Comparison of ENCODE assay signal across 9 cellular contexts in genomic region chr16:54947616-54948015, GRCh38. TPM values are rescaled to one million over a fixed set of nuclear protein-coding genes. Genes with fewer than 3 reads are reported as not detected.
"Had no signal": no experiment of that assay in that cellular context is flagged by ENCODE, and none has a peak within 500 bp of the region (broad histone marks: within the 10 kb centered on the region; RNA-seq: fewer than 3 reads in every experiment).

No MANE protein-coding gene starts in this region.

- H3K27ac ChIP-seq: HL-60, KMS-11 had no signal

- ATAC-seq: HepG2, K562 had no signal

- FAIRE-seq: HepG2, HTR-8/SVneo, K562 had no signal

- H3K4me3 Mint-ChIP-seq: IgD-negative memory B cell had no signal

- H3K4me1 Mint-ChIP-seq: IgD-negative memory B cell had no signal

- H3K4me2 ChIP-seq: KMS-11 had no signal

- H3K27ac Mint-ChIP-seq: IgD-negative memory B cell had no signal

- H3K36me3 Mint-ChIP-seq: IgD-negative memory B cell had no signal

- H3K4me3 ChIP-seq: K562 had no signal

- H3K9ac ChIP-seq: KMS-11 had no signal

- DNase-seq: IMR-90, KBM-7, KG1 had no signal

RNA-seq across cellular contexts. Expression of gene IRX5, which starts 17.0 kb away (rescaled TPM):
- total RNA-seq: HepG2, IMR-90 had no signal
- polyA plus RNA-seq: HepG2, IgD-negative memory B cell, IMR-90 had no signal
